In the genomic region with DNA sequence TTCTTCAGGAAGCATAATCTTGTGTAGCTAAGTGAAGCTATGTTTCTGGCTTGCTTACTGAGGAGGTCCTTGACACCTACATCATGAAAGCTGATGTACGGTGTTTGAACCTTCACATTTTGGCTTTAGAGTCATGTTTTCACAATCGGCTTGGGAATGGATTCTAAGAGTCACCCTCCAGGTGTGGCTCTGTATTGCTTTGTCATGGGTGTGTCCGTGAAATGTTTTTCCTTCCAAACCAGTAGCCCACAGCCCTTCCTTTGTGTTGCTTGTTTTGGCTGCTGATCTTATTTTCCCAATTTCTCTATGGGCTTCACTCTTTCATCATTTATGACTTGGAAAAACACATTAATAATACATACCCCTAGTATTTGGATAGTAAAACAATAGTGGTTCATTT, we compare ENCODE assay signal across 21 cellular contexts.
DNase-seq lines count a peak whose midpoint lies in the region; ATAC-seq, FAIRE-seq and TF ChIP-seq lines count a peak whose summit lies in the region.
"Had no signal": no experiment of that assay in that cellular context is flagged by ENCODE, and none has a peak within 500 bp of the region (broad histone marks: within the 10 kb centered on the region; RNA-seq: fewer than 3 reads in every experiment).

No MANE protein-coding gene starts in this region.

- WGBS in H1 (ENCODE audit: extremely low coverage in 1 of 2, insufficient coverage in 1 of 2, insufficient read length in 1 of 2, insufficient replicate concordance in 2 of 2, low coverage in 1 of 2, low lambda C conversion rate in 2 of 2, missing lambda C conversion rate in 1 of 2), 2 experiments: 86% methylated on average over 3 of the region's 3 CpGs; no CpG with 5 or more reads in 1 of the 2 experiments

- no peak overlapping the region for H4K5ac ChIP-seq in H1 (ENCODE audit: insufficient read length, low read depth, low read length)

- no peak for TF ChIP-seq POLR2A in H1 (IDR thresholded peaks at IDR 0.05; ENCODE audit: control extremely low read depth in 1 of 2, low read depth in 2 of 2, low read length in 2 of 2)

- H3K4me1 ChIP-seq in H1 (replicated peaks in 1 of 4; ENCODE audit: control insufficient read depth in 3 of 4, insufficient read depth in 4 of 4, low read length in 3 of 4): peaks cover 0 to 3% (median 0%) of the 10 kb centered on the region in 4 experiments; a peak in 1 of 7 replicates
- H3K4me1 ChIP-seq: lower lobe of right lung, parathyroid adenoma had no signal

- ATAC-seq in sciatic nerve: peak; percentile 92
- no peak for ATAC-seq in HG02588 (IDR thresholded peaks at IDR 0.05; ENCODE audit: unreplicated experiment)
- ATAC-seq in HG02870 (IDR thresholded peaks at IDR 0.05; ENCODE audit: unreplicated experiment): no peak
- ATAC-seq: lower lobe of right lung had no signal

- intact Hi-C loops in sciatic nerve (cut with DNase I): no loop called here

- no peak overlapping the region for H3K23ac ChIP-seq in H1 (ENCODE audit: insufficient read length)

- H3K4me3 ChIP-seq in H1 (ENCODE audit: extremely low read depth in 1 of 4, insufficient read depth in 2 of 4, low read depth in 3 of 4, low read length in 4 of 4): no peak overlapping the region
- H3K4me3 ChIP-seq: coronary artery, GM23248, lower lobe of right lung had no signal

- H3K23me2 ChIP-seq in H1 (ENCODE audit: low read depth, low read length): no peaks in the 10 kb centered on the region

- H3K79me1 ChIP-seq in H1 (ENCODE audit: low read depth, low read length): no peaks in the 10 kb centered on the region

- no peak overlapping the region for H2AFZ ChIP-seq in H1 (ENCODE audit: low read length)
- H2AFZ ChIP-seq: GM23248, parathyroid adenoma had no signal

- H2BK20ac ChIP-seq in H1 (ENCODE audit: low read length): no peak overlapping the region

- peaks cover 0 to 8% (median 0%) of the 10 kb centered on the region in 4 experiments; a peak in 4 of 8 replicates for H3K36me3 ChIP-seq in H1 (ENCODE audit: control insufficient read depth in 2 of 4, insufficient read depth in 4 of 4, low read length in 3 of 4)
- H3K36me3 ChIP-seq: lower lobe of right lung had no signal

- no peak overlapping the region for H3K56ac ChIP-seq in H1 (replicated peaks; ENCODE audit: insufficient read length, low read depth, low read length)

- H3K14ac ChIP-seq in H1 (ENCODE audit: insufficient read length): no peak overlapping the region

- H4K20me1 ChIP-seq in H1 (replicated peaks in 1 of 2; ENCODE audit: control insufficient read depth in 1 of 2, insufficient read depth in 2 of 2, low read length in 2 of 2): peaks cover 0 to 1% of the 10 kb centered on the region in 2 experiments

- TF ChIP-seq CTCF in H1 (IDR thresholded peaks at IDR 0.05; ENCODE audit: control extremely low read depth in 1 of 3, insufficient read depth in 1 of 3, low read depth in 1 of 3, low read length in 3 of 3): no peak

- no peaks in the 10 kb centered on the region for H3K79me2 ChIP-seq in H1 (ENCODE audit: control insufficient read depth in 1 of 2, insufficient read depth in 2 of 2, low read length in 2 of 2)
- H3K79me2 ChIP-seq: parathyroid adenoma had no signal

- TF ChIP-seq EP300 in H1 (IDR thresholded peaks at IDR 0.05; ENCODE audit: borderline replicate concordance in 1 of 2, low read depth in 2 of 2, low read length in 2 of 2): no peak

- no peak overlapping the region for H3K18ac ChIP-seq in H1 (ENCODE audit: extremely low read depth, low read length)

- no peak overlapping the region for H3K4ac ChIP-seq in H1 (replicated peaks; ENCODE audit: insufficient read length, low read depth, low read length)

- no peak overlapping the region for H2BK15ac ChIP-seq in H1 (ENCODE audit: low read length)

- H3K27ac ChIP-seq in H1 (ENCODE audit: low read depth, low read length): no peak overlapping the region
- H3K27ac ChIP-seq: coronary artery, GM23248, lower lobe of right lung, parathyroid adenoma had no signal

- no peak overlapping the region for H2BK12ac ChIP-seq in H1 (ENCODE audit: low read depth, low read length)

- H3K4me2 ChIP-seq in H1 (ENCODE audit: insufficient read depth in 1 of 2, low read depth in 2 of 2, low read length in 2 of 2): no peak overlapping the region

- POLR2A ChIA-PET in H1 (lab: Charles Lee; ENCODE audit: partially characterized antibody): interaction anchor here (1.4 kb wide), 1 partner anchor 13 kb away, joined by 4 read pairs; no protein-coding TSS in a partner anchor

- FAIRE-seq in H1 (lab: Jason Lieb, UNC): peak; percentile 24

- H2BK5ac ChIP-seq in H1 (ENCODE audit: low read depth, low read length): no peak overlapping the region

- no peak overlapping the region for H4K91ac ChIP-seq in H1 (replicated peaks; ENCODE audit: insufficient read length, low read length)

- CTCF ChIA-PET in H1 (lab: Charles Lee; ENCODE audit: partially characterized antibody): interaction anchor here (1.1 kb wide), 1 partner anchor 11 kb away, joined by 3 read pairs; no protein-coding TSS in a partner anchor

- H4K8ac ChIP-seq in H1 (ENCODE audit: extremely low read depth, insufficient read depth, low read length): no peak overlapping the region

- no peak for TF ChIP-seq RAD21 in H1 (IDR thresholded peaks at IDR 0.05 in 1 of 2, conservative IDR thresholded peaks at IDR 0.05 in 1 of 2; ENCODE audit: low read depth in 2 of 2, low read length in 2 of 2)

- no peaks in the 10 kb centered on the region for H3K27me3 ChIP-seq in H1 (replicated peaks in 1 of 4; ENCODE audit: control insufficient read depth in 3 of 4, extremely low read depth in 1 of 4, insufficient read depth in 3 of 4, low read length in 3 of 4)

- no peak overlapping the region for H2BK120ac ChIP-seq in H1 (replicated peaks; ENCODE audit: low read depth, low read length)

- no peak overlapping the region for H3K9ac ChIP-seq in H1 (replicated peaks in 1 of 4; ENCODE audit: extremely low read depth in 1 of 4, low read depth in 3 of 4, low read length in 3 of 4)
- H3K9ac ChIP-seq: GM23248, parathyroid adenoma had no signal

- DNase-seq in NCI-H146 (lab: John Stamatoyannopoulos, UW) (peak; percentile 49), SHP77 (lab: John Stamatoyannopoulos, UW) (peak; percentile 30 to 39), H1 (ENCODE audit: low read depth in 1 of 2, low spot score in 2 of 2) (no peak), sciatic nerve (ENCODE audit: low spot score) (no peak), NCI-H226 (no peak)
- DNase-seq: activated CD4-positive, alpha-beta T cell treated with anti-CD3 and anti-CD28 coated beads for 48 hours; activated CD8-positive, alpha-beta memory T cell treated with anti-CD3 and anti-CD28 coated beads, Interleukin-2, amount 50 U/mL, for 48 hours; activated gamma-delta T cell; amygdala; GM23248; head of caudate nucleus; immature natural killer cell; KG1; lower lobe of right lung; naive B cell; NCI-H1105 treated with DMSO at 0.1 percent for 48 hours; NCI-H510A treated with DMSO at 0.1 percent for 48 hours had no signal

- H3K9me3 ChIP-seq in H1 (ENCODE audit: insufficient read depth in 2 of 2, low read depth in 1 of 2, low read length in 1 of 2): no peaks in the 10 kb centered on the region
- H3K9me3 ChIP-seq: lower lobe of right lung had no signal

- H2AK5ac ChIP-seq in H1 (ENCODE audit: low read depth, low read length): no peak overlapping the region

TF ChIP-seq in H1, 55 proteins besides CTCF, POLR2A, EP300 and RAD21 (continues in another document):
- TF ChIP-seq POLR2AphosphoS5 (IDR thresholded peaks at IDR 0.05; ENCODE audit: low read depth, low read length) (no peak), TBP (IDR thresholded peaks at IDR 0.05; ENCODE audit: low read depth, low read length) (no peak), HDAC6 (IDR thresholded peaks at IDR 0.05; ENCODE audit: low read depth, low read length) (no peak), SAP30 (IDR thresholded peaks at IDR 0.05; ENCODE audit: insufficient read depth, insufficient replicate concordance, low read length) (no peak), CHD2 (IDR thresholded peaks at IDR 0.05; ENCODE audit: low read length) (no peak)
- TF ChIP-seq, protein P1, sequence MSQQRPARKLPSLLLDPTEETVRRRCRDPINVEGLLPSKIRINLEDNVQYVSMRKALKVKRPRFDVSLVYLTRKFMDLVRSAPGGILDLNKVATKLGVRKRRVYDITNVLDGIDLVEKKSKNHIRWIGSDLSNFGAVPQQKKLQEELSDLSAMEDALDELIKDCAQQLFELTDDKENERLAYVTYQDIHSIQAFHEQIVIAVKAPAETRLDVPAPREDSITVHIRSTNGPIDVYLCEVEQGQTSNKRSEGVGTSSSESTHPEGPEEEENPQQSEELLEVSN (IDR thresholded peaks at IDR 0.05): no peak

Comparison
In these comparisons a context has a peak if more than half of its experiments do, and no peak if none do; other contexts are left out.
1. DNase-seq: peak in NCI-H146 (single experiment) and SHP77 (2 of 2); none in H1 (0 of 2), sciatic nerve (single experiment) and NCI-H226 (single experiment).